In the genomic region with DNA sequence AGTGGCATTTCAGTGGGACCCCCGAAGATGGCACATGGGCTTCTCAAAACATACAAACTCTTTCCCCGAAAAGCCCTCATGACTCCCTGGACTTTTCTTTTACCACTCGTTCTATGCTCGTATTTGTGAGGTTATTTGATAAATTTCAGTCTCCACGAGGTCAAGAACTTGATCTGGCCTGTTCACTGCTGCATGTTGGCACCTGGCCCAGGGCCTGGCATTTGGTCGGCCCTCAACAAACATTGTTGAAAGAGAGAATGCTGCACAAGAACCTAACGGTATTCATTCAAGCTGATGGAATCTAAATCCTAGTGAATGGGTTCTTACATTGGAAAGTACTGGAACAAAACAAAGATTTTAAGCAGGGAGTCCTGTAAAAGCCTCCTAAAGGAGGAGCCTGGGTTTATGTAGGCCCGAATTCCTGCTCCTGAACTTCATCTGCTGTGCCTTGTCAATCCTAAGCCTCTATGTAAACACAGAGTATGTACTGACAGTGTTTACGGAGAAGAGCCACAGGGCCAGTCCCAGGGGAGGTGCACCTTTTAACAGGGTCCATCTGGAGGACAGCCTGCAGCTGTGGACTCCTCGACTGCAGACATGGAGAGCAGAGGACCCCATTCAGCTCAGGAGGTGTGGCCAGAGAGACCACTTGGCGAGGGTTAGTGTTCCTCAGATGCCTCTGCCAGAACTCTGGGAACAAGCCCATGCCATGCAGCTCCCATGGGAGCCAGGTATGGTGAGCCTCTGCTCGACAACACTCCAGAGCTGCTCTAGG, we compare ENCODE assay signal across 1 cellular context.
TF ChIP-seq lines count a peak whose summit lies in the region.

No MANE protein-coding gene starts in this region.

TF ChIP-seq in HepG2, 621 proteins besides CTCF, POLR2A, EP300 and RAD21 (continued from another document and continues in another):
- TF ChIP-seq, protein P1, sequence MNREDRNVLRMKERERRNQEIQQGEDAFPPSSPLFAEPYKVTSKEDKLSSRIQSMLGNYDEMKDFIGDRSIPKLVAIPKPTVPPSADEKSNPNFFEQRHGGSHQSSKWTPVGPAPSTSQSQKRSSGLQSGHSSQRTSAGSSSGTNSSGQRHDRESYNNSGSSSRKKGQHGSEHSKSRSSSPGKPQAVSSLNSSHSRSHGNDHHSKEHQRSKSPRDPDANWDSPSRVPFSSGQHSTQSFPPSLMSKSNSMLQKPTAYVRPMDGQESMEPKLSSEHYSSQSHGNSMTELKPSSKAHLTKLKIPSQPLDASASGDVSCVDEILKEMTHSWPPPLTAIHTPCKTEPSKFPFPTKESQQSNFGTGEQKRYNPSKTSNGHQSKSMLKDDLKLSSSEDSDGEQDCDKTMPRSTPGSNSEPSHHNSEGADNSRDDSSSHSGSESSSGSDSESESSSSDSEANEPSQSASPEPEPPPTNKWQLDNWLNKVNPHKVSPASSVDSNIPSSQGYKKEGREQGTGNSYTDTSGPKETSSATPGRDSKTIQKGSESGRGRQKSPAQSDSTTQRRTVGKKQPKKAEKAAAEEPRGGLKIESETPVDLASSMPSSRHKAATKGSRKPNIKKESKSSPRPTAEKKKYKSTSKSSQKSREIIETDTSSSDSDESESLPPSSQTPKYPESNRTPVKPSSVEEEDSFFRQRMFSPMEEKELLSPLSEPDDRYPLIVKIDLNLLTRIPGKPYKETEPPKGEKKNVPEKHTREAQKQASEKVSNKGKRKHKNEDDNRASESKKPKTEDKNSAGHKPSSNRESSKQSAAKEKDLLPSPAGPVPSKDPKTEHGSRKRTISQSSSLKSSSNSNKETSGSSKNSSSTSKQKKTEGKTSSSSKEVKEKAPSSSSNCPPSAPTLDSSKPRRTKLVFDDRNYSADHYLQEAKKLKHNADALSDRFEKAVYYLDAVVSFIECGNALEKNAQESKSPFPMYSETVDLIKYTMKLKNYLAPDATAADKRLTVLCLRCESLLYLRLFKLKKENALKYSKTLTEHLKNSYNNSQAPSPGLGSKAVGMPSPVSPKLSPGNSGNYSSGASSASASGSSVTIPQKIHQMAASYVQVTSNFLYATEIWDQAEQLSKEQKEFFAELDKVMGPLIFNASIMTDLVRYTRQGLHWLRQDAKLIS (CRISPR knock-in tag; IDR thresholded peaks at IDR 0.05) = no peak
- no peak for TF ChIP-seq PRMT3 (CRISPR knock-in tag; IDR thresholded peaks at IDR 0.05; ENCODE audit: borderline replicate concordance, low read depth)
- no peak for TF ChIP-seq SNRNP70 (IDR thresholded peaks at IDR 0.05; ENCODE audit: low read depth, low read length)
- TF ChIP-seq POLR2AphosphoS2 (IDR thresholded peaks at IDR 0.05; ENCODE audit: low read depth, low read length) = no peak
- TF ChIP-seq ZNF704 (CRISPR knock-in tag; IDR thresholded peaks at IDR 0.05; ENCODE audit: borderline replicate concordance) = no peak
- TF ChIP-seq ZSCAN31 (CRISPR knock-in tag; IDR thresholded peaks at IDR 0.05; ENCODE audit: low read depth) = peak; percentile 72
- no peak for TF ChIP-seq ZNF670 (CRISPR knock-in tag; IDR thresholded peaks at IDR 0.05; ENCODE audit: borderline replicate concordance)
- TF ChIP-seq ZNF576 (CRISPR knock-in tag; IDR thresholded peaks at IDR 0.05) = no peak
- no peak for TF ChIP-seq ZNF383 (CRISPR knock-in tag; IDR thresholded peaks at IDR 0.05; ENCODE audit: borderline replicate concordance)
- TF ChIP-seq CREM (IDR thresholded peaks at IDR 0.05) = peak; percentile 61; the same call in 1 of the 2 replicates
- TF ChIP-seq CREM (CRISPR knock-in tag; IDR thresholded peaks at IDR 0.05) = no peak
- TF ChIP-seq NKX3-1 (CRISPR knock-in tag; IDR thresholded peaks at IDR 0.05) = no peak
- no peak for TF ChIP-seq AGO1 (IDR thresholded peaks at IDR 0.05; ENCODE audit: low read depth, low read length, poor library complexity, severe bottlenecking)
- TF ChIP-seq ZNF124 (CRISPR knock-in tag; IDR thresholded peaks at IDR 0.05) = no peak
- TF ChIP-seq, protein P2, sequence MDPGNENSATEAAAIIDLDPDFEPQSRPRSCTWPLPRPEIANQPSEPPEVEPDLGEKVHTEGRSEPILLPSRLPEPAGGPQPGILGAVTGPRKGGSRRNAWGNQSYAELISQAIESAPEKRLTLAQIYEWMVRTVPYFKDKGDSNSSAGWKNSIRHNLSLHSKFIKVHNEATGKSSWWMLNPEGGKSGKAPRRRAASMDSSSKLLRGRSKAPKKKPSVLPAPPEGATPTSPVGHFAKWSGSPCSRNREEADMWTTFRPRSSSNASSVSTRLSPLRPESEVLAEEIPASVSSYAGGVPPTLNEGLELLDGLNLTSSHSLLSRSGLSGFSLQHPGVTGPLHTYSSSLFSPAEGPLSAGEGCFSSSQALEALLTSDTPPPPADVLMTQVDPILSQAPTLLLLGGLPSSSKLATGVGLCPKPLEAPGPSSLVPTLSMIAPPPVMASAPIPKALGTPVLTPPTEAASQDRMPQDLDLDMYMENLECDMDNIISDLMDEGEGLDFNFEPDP (CRISPR knock-in tag; conservative IDR thresholded peaks at IDR 0.05) = no peak
- TF ChIP-seq, protein P3, sequence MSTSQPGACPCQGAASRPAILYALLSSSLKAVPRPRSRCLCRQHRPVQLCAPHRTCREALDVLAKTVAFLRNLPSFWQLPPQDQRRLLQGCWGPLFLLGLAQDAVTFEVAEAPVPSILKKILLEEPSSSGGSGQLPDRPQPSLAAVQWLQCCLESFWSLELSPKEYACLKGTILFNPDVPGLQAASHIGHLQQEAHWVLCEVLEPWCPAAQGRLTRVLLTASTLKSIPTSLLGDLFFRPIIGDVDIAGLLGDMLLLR (CRISPR knock-in tag; IDR thresholded peaks at IDR 0.05) = 0 out of 2 replicates have a peak, but pooled peaks have one; percentile 38
- no peak for TF ChIP-seq ZBTB40 (IDR thresholded peaks at IDR 0.05)
- TF ChIP-seq ZBTB40 (CRISPR knock-in tag; IDR thresholded peaks at IDR 0.05) = no peak; the same call in 1 of the 2 replicates
- TF ChIP-seq ZNF687 (CRISPR knock-in tag; IDR thresholded peaks at IDR 0.05) = peak; percentile 74
- no peak for TF ChIP-seq RELA (CRISPR knock-in tag; IDR thresholded peaks at IDR 0.05)
- no peak for TF ChIP-seq ZNF75D (CRISPR knock-in tag; IDR thresholded peaks at IDR 0.05; ENCODE audit: borderline replicate concordance)
- TF ChIP-seq ZNF550 (CRISPR knock-in tag; IDR thresholded peaks at IDR 0.05; ENCODE audit: borderline replicate concordance) = no peak
- no peak for TF ChIP-seq ZNF543 (CRISPR knock-in tag; IDR thresholded peaks at IDR 0.05)
- no peak for TF ChIP-seq ZNF34 (CRISPR knock-in tag; IDR thresholded peaks at IDR 0.05; ENCODE audit: borderline replicate concordance)
- no peak for TF ChIP-seq MED8 (CRISPR knock-in tag; IDR thresholded peaks at IDR 0.05; ENCODE audit: insufficient replicate concordance)
- TF ChIP-seq SIX4 (CRISPR knock-in tag; IDR thresholded peaks at IDR 0.05) = 0 out of 2 replicates have a peak, but pooled peaks have one; percentile 31
- TF ChIP-seq, protein P4, sequence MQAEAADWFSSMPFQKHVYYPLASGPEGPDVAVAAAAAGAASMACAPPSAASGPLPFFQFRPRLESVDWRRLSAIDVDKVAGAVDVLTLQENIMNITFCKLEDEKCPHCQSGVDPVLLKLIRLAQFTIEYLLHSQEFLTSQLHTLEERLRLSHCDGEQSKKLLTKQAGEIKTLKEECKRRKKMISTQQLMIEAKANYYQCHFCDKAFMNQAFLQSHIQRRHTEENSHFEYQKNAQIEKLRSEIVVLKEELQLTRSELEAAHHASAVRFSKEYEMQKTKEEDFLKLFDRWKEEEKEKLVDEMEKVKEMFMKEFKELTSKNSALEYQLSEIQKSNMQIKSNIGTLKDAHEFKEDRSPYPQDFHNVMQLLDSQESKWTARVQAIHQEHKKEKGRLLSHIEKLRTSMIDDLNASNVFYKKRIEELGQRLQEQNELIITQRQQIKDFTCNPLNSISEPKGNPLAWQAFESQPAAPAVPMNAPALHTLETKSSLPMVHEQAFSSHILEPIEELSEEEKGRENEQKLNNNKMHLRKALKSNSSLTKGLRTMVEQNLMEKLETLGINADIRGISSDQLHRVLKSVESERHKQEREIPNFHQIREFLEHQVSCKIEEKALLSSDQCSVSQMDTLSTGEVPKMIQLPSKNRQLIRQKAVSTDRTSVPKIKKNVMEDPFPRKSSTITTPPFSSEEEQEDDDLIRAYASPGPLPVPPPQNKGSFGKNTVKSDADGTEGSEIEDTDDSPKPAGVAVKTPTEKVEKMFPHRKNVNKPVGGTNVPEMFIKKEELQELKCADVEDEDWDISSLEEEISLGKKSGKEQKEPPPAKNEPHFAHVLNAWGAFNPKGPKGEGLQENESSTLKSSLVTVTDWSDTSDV (CRISPR knock-in tag; IDR thresholded peaks at IDR 0.05) = no peak
